In the genomic region with DNA sequence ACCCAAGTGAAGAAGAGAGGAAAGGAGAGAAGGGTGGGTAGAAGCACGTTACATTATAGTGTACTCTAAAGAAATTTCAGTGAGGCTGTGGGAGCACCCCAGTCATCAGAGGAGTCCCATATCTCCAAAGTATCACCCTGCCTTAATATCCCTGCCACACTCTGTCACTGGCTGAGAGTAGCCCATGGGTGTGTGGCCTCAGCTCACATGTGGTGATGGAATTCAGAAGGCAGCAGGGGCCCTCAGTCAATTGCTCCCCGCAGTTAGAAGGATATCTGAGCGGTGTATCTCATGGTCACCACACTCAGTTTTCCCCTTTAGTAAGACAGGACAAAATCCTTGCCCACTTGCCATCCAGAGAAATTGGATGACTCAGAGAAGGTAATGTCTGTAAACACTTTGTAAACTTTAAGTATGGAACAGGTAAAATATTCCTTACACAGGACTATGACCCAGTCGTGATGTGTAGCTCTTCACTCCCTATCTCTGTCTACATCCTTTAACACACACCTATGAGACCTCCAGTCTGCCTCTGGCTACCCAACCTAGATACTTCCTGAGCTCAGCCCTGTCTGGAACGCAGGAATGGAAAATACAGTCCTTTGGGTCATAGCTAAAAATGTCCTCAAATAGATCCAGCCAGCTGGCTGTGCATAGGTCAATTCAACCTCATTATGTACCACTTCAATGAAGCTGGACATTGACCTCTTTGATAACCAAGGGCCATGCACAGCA, we compare ENCODE assay signal across 1 cellular context.
TF ChIP-seq lines count a peak whose summit lies in the region.

No MANE protein-coding gene starts in this region.

TF ChIP-seq in HepG2, 621 proteins besides CTCF, POLR2A, EP300 and RAD21 (continued from another document and continues in another):
- TF ChIP-seq, protein P1, sequence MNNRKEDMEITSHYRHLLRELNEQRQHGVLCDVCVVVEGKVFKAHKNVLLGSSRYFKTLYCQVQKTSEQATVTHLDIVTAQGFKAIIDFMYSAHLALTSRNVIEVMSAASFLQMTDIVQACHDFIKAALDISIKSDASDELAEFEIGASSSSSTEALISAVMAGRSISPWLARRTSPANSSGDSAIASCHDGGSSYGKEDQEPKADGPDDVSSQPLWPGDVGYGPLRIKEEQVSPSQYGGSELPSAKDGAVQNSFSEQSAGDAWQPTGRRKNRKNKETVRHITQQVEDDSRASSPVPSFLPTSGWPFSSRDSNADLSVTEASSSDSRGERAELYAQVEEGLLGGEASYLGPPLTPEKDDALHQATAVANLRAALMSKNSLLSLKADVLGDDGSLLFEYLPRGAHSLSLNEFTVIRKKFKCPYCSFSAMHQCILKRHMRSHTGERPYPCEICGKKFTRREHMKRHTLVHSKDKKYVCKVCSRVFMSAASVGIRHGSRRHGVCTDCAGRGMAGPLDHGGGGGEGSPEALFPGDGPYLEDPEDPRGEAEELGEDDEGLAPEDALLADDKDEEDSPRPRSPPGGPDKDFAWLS (CRISPR knock-in tag; IDR thresholded peaks at IDR 0.05; ENCODE audit: borderline replicate concordance): no peak
- TF ChIP-seq ZNF672 (CRISPR knock-in tag; IDR thresholded peaks at IDR 0.05) (no peak), WIZ (CRISPR knock-in tag; IDR thresholded peaks at IDR 0.05) (no peak), MED1 (CRISPR knock-in tag; IDR thresholded peaks at IDR 0.05) (peak; percentile 97), GZF1 (CRISPR knock-in tag; IDR thresholded peaks at IDR 0.05) (no peak), LCORL (IDR thresholded peaks at IDR 0.05) (peak; percentile 88; the same call in 1 of the 2 replicates), LCORL (CRISPR knock-in tag; IDR thresholded peaks at IDR 0.05) (peak; percentile 95), HNF4A (CRISPR knock-in tag; IDR thresholded peaks at IDR 0.05) (peak; percentile 98), NCOA5 (CRISPR knock-in tag; IDR thresholded peaks at IDR 0.05) (no peak), NFIB (CRISPR knock-in tag; IDR thresholded peaks at IDR 0.05; ENCODE audit: borderline replicate concordance) (no peak), ZNF724P (CRISPR knock-in tag; IDR thresholded peaks at IDR 0.05; ENCODE audit: borderline replicate concordance) (no peak), HDAC6 (IDR thresholded peaks at IDR 0.05; ENCODE audit: low read depth, low read length) (no peak), ZFP62 (CRISPR knock-in tag; IDR thresholded peaks at IDR 0.05) (no peak), CREM (IDR thresholded peaks at IDR 0.05) (peak; percentile 82; the same call in 1 of the 2 replicates), CREM (CRISPR knock-in tag; IDR thresholded peaks at IDR 0.05) (no peak), TSC22D2 (CRISPR knock-in tag; IDR thresholded peaks at IDR 0.05; ENCODE audit: borderline replicate concordance) (no peak), RORA (CRISPR knock-in tag; IDR thresholded peaks at IDR 0.05) (no peak), MZF1 (CRISPR knock-in tag; IDR thresholded peaks at IDR 0.05; ENCODE audit: borderline replicate concordance) (no peak), SAP130 (CRISPR knock-in tag; IDR thresholded peaks at IDR 0.05; ENCODE audit: low read depth) (peak; percentile 86), SIX1 (CRISPR knock-in tag; IDR thresholded peaks at IDR 0.05; ENCODE audit: borderline replicate concordance) (no peak)
- TF ChIP-seq, protein P2, sequence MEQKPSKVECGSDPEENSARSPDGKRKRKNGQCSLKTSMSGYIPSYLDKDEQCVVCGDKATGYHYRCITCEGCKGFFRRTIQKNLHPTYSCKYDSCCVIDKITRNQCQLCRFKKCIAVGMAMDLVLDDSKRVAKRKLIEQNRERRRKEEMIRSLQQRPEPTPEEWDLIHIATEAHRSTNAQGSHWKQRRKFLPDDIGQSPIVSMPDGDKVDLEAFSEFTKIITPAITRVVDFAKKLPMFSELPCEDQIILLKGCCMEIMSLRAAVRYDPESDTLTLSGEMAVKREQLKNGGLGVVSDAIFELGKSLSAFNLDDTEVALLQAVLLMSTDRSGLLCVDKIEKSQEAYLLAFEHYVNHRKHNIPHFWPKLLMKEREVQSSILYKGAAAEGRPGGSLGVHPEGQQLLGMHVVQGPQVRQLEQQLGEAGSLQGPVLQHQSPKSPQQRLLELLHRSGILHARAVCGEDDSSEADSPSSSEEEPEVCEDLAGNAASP (CRISPR knock-in tag; IDR thresholded peaks at IDR 0.05; ENCODE audit: borderline replicate concordance): peak; percentile 89; the same call in 1 of the 2 replicates
- TF ChIP-seq, protein P3, sequence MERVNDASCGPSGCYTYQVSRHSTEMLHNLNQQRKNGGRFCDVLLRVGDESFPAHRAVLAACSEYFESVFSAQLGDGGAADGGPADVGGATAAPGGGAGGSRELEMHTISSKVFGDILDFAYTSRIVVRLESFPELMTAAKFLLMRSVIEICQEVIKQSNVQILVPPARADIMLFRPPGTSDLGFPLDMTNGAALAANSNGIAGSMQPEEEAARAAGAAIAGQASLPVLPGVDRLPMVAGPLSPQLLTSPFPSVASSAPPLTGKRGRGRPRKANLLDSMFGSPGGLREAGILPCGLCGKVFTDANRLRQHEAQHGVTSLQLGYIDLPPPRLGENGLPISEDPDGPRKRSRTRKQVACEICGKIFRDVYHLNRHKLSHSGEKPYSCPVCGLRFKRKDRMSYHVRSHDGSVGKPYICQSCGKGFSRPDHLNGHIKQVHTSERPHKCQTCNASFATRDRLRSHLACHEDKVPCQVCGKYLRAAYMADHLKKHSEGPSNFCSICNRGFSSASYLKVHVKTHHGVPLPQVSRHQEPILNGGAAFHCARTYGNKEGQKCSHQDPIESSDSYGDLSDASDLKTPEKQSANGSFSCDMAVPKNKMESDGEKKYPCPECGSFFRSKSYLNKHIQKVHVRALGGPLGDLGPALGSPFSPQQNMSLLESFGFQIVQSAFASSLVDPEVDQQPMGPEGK (CRISPR knock-in tag; IDR thresholded peaks at IDR 0.05): peak; percentile 53
- TF ChIP-seq, protein P4, sequence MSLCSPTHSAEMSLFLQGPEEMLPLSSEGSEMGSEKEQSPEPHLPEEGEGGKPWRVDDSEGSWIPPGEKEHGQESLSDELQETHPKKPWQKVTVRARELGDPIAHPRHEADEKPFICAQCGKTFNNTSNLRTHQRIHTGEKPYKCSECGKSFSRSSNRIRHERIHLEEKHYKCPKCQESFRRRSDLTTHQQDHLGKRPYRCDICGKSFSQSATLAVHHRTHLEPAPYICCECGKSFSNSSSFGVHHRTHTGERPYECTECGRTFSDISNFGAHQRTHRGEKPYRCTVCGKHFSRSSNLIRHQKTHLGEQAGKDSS (CRISPR knock-in tag; IDR thresholded peaks at IDR 0.05; ENCODE audit: borderline replicate concordance, low read depth): 0 out of 2 replicates have a peak, but pooled peaks have one; percentile 48
- TF ChIP-seq, protein P5, sequence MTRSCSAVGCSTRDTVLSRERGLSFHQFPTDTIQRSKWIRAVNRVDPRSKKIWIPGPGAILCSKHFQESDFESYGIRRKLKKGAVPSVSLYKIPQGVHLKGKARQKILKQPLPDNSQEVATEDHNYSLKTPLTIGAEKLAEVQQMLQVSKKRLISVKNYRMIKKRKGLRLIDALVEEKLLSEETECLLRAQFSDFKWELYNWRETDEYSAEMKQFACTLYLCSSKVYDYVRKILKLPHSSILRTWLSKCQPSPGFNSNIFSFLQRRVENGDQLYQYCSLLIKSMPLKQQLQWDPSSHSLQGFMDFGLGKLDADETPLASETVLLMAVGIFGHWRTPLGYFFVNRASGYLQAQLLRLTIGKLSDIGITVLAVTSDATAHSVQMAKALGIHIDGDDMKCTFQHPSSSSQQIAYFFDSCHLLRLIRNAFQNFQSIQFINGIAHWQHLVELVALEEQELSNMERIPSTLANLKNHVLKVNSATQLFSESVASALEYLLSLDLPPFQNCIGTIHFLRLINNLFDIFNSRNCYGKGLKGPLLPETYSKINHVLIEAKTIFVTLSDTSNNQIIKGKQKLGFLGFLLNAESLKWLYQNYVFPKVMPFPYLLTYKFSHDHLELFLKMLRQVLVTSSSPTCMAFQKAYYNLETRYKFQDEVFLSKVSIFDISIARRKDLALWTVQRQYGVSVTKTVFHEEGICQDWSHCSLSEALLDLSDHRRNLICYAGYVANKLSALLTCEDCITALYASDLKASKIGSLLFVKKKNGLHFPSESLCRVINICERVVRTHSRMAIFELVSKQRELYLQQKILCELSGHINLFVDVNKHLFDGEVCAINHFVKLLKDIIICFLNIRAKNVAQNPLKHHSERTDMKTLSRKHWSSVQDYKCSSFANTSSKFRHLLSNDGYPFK (CRISPR knock-in tag; IDR thresholded peaks at IDR 0.05; ENCODE audit: borderline replicate concordance): no peak
- TF ChIP-seq, protein P6, sequence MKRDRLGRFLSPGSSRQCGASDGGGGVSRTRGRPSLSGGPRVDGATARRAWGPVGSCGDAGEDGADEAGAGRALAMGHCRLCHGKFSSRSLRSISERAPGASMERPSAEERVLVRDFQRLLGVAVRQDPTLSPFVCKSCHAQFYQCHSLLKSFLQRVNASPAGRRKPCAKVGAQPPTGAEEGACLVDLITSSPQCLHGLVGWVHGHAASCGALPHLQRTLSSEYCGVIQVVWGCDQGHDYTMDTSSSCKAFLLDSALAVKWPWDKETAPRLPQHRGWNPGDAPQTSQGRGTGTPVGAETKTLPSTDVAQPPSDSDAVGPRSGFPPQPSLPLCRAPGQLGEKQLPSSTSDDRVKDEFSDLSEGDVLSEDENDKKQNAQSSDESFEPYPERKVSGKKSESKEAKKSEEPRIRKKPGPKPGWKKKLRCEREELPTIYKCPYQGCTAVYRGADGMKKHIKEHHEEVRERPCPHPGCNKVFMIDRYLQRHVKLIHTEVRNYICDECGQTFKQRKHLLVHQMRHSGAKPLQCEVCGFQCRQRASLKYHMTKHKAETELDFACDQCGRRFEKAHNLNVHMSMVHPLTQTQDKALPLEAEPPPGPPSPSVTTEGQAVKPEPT (CRISPR knock-in tag; IDR thresholded peaks at IDR 0.05; ENCODE audit: low read depth): no peak
- TF ChIP-seq, protein P7, sequence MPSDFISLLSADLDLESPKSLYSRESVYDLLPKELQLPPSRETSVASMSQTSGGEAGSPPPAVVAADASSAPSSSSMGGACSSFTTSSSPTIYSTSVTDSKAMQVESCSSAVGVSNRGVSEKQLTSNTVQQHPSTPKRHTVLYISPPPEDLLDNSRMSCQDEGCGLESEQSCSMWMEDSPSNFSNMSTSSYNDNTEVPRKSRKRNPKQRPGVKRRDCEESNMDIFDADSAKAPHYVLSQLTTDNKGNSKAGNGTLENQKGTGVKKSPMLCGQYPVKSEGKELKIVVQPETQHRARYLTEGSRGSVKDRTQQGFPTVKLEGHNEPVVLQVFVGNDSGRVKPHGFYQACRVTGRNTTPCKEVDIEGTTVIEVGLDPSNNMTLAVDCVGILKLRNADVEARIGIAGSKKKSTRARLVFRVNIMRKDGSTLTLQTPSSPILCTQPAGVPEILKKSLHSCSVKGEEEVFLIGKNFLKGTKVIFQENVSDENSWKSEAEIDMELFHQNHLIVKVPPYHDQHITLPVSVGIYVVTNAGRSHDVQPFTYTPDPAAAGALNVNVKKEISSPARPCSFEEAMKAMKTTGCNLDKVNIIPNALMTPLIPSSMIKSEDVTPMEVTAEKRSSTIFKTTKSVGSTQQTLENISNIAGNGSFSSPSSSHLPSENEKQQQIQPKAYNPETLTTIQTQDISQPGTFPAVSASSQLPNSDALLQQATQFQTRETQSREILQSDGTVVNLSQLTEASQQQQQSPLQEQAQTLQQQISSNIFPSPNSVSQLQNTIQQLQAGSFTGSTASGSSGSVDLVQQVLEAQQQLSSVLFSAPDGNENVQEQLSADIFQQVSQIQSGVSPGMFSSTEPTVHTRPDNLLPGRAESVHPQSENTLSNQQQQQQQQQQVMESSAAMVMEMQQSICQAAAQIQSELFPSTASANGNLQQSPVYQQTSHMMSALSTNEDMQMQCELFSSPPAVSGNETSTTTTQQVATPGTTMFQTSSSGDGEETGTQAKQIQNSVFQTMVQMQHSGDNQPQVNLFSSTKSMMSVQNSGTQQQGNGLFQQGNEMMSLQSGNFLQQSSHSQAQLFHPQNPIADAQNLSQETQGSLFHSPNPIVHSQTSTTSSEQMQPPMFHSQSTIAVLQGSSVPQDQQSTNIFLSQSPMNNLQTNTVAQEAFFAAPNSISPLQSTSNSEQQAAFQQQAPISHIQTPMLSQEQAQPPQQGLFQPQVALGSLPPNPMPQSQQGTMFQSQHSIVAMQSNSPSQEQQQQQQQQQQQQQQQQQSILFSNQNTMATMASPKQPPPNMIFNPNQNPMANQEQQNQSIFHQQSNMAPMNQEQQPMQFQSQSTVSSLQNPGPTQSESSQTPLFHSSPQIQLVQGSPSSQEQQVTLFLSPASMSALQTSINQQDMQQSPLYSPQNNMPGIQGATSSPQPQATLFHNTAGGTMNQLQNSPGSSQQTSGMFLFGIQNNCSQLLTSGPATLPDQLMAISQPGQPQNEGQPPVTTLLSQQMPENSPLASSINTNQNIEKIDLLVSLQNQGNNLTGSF (CRISPR knock-in tag; IDR thresholded peaks at IDR 0.05): no peak
- TF ChIP-seq, protein P8, sequence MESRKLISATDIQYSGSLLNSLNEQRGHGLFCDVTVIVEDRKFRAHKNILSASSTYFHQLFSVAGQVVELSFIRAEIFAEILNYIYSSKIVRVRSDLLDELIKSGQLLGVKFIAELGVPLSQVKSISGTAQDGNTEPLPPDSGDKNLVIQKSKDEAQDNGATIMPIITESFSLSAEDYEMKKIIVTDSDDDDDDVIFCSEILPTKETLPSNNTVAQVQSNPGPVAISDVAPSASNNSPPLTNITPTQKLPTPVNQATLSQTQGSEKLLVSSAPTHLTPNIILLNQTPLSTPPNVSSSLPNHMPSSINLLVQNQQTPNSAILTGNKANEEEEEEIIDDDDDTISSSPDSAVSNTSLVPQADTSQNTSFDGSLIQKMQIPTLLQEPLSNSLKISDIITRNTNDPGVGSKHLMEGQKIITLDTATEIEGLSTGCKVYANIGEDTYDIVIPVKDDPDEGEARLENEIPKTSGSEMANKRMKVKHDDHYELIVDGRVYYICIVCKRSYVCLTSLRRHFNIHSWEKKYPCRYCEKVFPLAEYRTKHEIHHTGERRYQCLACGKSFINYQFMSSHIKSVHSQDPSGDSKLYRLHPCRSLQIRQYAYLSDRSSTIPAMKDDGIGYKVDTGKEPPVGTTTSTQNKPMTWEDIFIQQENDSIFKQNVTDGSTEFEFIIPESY (CRISPR knock-in tag; IDR thresholded peaks at IDR 0.05): 0 out of 2 replicates have a peak, but pooled peaks have one; percentile 3
